1 cellular context compared by ENCODE assay signal in the genomic region with DNA sequence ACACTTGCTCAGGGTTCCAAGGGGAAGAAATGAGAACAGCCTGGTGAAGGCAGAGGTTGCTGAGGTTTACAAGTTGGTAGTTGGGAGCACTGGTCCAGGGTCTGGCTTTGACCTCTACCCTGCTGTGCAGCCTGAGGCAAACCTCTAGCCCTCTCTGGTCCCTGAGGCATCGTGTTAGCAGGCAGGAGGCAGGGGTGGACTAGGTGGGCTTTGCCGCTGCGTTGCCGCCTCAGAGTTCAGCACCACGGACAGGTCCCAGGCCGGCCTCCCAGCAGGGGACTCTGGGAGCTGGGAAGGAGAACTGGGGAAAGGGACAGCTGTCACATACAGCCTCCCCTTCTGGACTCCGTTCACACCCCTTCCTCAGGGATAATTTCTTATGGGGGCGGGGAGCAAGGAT.
TF ChIP-seq lines count a peak whose summit lies in the region.

No MANE protein-coding gene starts in this region.

TF ChIP-seq in HepG2, 621 proteins besides CTCF, POLR2A, EP300 and RAD21 (continued from another document):
- TF ChIP-seq MEIS2 (CRISPR knock-in tag; IDR thresholded peaks at IDR 0.05) (peak; percentile 85), ZNF350 (CRISPR knock-in tag; IDR thresholded peaks at IDR 0.05; ENCODE audit: borderline replicate concordance, low read depth) (no peak), IKZF1 (IDR thresholded peaks at IDR 0.05) (no peak), RBM22 (optimal IDR thresholded peaks at IDR 0.05; ENCODE audit: low read length) (no peak), ETV6 (CRISPR knock-in tag; conservative IDR thresholded peaks at IDR 0.05) (peak; percentile 78; the same call in 1 of the 2 replicates), RFXAP (CRISPR knock-in tag; IDR thresholded peaks at IDR 0.05; ENCODE audit: borderline replicate concordance) (peak; percentile 64; the same call in 1 of the 2 replicates), KDM1A (CRISPR knock-in tag; IDR thresholded peaks at IDR 0.05) (no peak), ZEB1 (IDR thresholded peaks at IDR 0.05; ENCODE audit: insufficient replicate concordance, low read depth) (no peak), MBNL3 (CRISPR knock-in tag; conservative IDR thresholded peaks at IDR 0.05) (no peak), MIER3 (CRISPR knock-in tag; IDR thresholded peaks at IDR 0.05; ENCODE audit: borderline replicate concordance) (peak; percentile 49; the same call in 1 of the 2 replicates), ZNF788 (CRISPR knock-in tag; IDR thresholded peaks at IDR 0.05; ENCODE audit: borderline replicate concordance) (no peak), FOXM1 (CRISPR knock-in tag; IDR thresholded peaks at IDR 0.05) (0 out of 2 replicates have a peak, but pooled peaks have one; percentile 63), HOXD1 (CRISPR knock-in tag; IDR thresholded peaks at IDR 0.05) (peak; percentile 69; the same call in 1 of the 2 replicates), DR1 (CRISPR knock-in tag; IDR thresholded peaks at IDR 0.05) (no peak), ZNF720 (CRISPR knock-in tag; IDR thresholded peaks at IDR 0.05) (no peak), TAF15 (IDR thresholded peaks at IDR 0.05; ENCODE audit: low read depth, low read length, poor library complexity, severe bottlenecking) (no peak), ZNF776 (CRISPR knock-in tag; IDR thresholded peaks at IDR 0.05) (no peak), ZNF790 (CRISPR knock-in tag; IDR thresholded peaks at IDR 0.05; ENCODE audit: borderline replicate concordance) (peak; percentile 67; the same call in 1 of the 2 replicates), BCL6 (CRISPR knock-in tag; IDR thresholded peaks at IDR 0.05) (peak; percentile 40; the same call in 1 of the 2 replicates), PHB2 (IDR thresholded peaks at IDR 0.05; ENCODE audit: partially characterized antibody) (no peak), SMC3 (IDR thresholded peaks at IDR 0.05; ENCODE audit: low read length) (no peak), TOE1 (CRISPR knock-in tag; IDR thresholded peaks at IDR 0.05) (no peak), PLRG1 (conservative IDR thresholded peaks at IDR 0.05) (no peak), ZNF761 (CRISPR knock-in tag; conservative IDR thresholded peaks at IDR 0.05) (no peak), JARID2 (CRISPR knock-in tag; IDR thresholded peaks at IDR 0.05; ENCODE audit: insufficient replicate concordance) (no peak), DNMT3B (CRISPR knock-in tag; conservative IDR thresholded peaks at IDR 0.05) (no peak; the same call in 1 of the 2 replicates), ARNTL (CRISPR knock-in tag; IDR thresholded peaks at IDR 0.05) (0 out of 2 replicates have a peak, but pooled peaks have one; percentile 40), PITX1 (CRISPR knock-in tag; IDR thresholded peaks at IDR 0.05) (no peak), TMF1 (CRISPR knock-in tag; IDR thresholded peaks at IDR 0.05; ENCODE audit: low read depth) (no peak)
- TF ChIP-seq, protein P1, sequence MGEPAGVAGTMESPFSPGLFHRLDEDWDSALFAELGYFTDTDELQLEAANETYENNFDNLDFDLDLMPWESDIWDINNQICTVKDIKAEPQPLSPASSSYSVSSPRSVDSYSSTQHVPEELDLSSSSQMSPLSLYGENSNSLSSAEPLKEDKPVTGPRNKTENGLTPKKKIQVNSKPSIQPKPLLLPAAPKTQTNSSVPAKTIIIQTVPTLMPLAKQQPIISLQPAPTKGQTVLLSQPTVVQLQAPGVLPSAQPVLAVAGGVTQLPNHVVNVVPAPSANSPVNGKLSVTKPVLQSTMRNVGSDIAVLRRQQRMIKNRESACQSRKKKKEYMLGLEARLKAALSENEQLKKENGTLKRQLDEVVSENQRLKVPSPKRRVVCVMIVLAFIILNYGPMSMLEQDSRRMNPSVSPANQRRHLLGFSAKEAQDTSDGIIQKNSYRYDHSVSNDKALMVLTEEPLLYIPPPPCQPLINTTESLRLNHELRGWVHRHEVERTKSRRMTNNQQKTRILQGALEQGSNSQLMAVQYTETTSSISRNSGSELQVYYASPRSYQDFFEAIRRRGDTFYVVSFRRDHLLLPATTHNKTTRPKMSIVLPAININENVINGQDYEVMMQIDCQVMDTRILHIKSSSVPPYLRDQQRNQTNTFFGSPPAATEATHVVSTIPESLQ (CRISPR knock-in tag; conservative IDR thresholded peaks at IDR 0.05) = no peak
- TF ChIP-seq, protein P2, sequence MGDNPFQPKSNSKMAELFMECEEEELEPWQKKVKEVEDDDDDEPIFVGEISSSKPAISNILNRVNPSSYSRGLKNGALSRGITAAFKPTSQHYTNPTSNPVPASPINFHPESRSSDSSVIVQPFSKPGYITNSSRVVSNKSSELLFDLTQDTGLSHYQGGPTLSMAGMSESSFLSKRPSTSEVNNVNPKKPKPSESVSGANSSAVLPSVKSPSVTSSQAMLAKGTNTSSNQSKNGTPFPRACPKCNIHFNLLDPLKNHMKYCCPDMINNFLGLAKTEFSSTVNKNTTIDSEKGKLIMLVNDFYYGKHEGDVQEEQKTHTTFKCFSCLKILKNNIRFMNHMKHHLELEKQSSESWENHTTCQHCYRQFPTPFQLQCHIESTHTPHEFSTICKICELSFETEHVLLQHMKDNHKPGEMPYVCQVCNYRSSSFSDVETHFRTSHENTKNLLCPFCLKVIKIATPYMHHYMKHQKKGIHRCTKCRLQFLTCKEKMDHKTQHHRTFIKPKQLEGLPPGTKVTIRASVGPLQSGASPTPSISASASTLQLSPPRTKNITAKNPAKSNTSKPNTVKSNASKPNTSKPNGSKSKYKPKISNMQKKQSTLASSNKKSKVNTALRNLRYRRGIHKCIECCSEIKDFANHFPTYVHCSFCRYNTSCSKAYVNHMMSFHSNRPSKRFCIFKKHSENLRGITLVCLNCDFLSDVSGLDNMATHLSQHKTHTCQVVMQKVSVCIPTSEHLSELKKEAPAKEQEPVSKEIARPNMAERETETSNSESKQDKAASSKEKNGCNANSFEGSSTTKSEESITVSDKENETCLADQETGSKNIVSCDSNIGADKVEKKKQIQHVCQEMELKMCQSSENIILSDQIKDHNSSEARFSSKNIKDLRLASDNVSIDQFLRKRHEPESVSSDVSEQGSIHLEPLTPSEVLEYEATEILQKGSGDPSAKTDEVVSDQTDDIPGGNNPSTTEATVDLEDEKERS (CRISPR knock-in tag; IDR thresholded peaks at IDR 0.05) = no peak
- TF ChIP-seq, protein P3, sequence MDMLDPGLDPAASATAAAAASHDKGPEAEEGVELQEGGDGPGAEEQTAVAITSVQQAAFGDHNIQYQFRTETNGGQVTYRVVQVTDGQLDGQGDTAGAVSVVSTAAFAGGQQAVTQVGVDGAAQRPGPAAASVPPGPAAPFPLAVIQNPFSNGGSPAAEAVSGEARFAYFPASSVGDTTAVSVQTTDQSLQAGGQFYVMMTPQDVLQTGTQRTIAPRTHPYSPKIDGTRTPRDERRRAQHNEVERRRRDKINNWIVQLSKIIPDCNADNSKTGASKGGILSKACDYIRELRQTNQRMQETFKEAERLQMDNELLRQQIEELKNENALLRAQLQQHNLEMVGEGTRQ (IDR thresholded peaks at IDR 0.05; ENCODE audit: low read depth, low read length) = no peak
- TF ChIP-seq, protein P3 (CRISPR knock-in tag; IDR thresholded peaks at IDR 0.05; ENCODE audit: borderline replicate concordance) = no peak
- TF ChIP-seq, protein P4, sequence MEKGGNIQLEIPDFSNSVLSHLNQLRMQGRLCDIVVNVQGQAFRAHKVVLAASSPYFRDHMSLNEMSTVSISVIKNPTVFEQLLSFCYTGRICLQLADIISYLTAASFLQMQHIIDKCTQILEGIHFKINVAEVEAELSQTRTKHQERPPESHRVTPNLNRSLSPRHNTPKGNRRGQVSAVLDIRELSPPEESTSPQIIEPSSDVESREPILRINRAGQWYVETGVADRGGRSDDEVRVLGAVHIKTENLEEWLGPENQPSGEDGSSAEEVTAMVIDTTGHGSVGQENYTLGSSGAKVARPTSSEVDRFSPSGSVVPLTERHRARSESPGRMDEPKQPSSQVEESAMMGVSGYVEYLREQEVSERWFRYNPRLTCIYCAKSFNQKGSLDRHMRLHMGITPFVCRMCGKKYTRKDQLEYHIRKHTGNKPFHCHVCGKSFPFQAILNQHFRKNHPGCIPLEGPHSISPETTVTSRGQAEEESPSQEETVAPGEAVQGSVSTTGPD (CRISPR knock-in tag; IDR thresholded peaks at IDR 0.05) = no peak
- TF ChIP-seq, protein P5, sequence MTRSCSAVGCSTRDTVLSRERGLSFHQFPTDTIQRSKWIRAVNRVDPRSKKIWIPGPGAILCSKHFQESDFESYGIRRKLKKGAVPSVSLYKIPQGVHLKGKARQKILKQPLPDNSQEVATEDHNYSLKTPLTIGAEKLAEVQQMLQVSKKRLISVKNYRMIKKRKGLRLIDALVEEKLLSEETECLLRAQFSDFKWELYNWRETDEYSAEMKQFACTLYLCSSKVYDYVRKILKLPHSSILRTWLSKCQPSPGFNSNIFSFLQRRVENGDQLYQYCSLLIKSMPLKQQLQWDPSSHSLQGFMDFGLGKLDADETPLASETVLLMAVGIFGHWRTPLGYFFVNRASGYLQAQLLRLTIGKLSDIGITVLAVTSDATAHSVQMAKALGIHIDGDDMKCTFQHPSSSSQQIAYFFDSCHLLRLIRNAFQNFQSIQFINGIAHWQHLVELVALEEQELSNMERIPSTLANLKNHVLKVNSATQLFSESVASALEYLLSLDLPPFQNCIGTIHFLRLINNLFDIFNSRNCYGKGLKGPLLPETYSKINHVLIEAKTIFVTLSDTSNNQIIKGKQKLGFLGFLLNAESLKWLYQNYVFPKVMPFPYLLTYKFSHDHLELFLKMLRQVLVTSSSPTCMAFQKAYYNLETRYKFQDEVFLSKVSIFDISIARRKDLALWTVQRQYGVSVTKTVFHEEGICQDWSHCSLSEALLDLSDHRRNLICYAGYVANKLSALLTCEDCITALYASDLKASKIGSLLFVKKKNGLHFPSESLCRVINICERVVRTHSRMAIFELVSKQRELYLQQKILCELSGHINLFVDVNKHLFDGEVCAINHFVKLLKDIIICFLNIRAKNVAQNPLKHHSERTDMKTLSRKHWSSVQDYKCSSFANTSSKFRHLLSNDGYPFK (CRISPR knock-in tag; IDR thresholded peaks at IDR 0.05; ENCODE audit: borderline replicate concordance) = 0 out of 2 replicates have a peak, but pooled peaks have one; percentile 28
